1 cellular context compared by ENCODE assay signal in genomic region chr17:38748329-38749221, GRCh38.
TF ChIP-seq lines count a peak whose summit lies in the region.

Gene PCGF2 (minus strand): TSS chr17:38748336. CDS start chr17:38740402, 7,934 bp downstream.

TF ChIP-seq in H1, 55 proteins besides CTCF, POLR2A, EP300 and RAD21 (continued from another document):
- peak; percentile 71 for TF ChIP-seq USF2 (IDR thresholded peaks at IDR 0.05; ENCODE audit: low read length)
